In genomic region chr9:136958898-136959850, GRCh38 we compare ENCODE assay signal across 2 cellular contexts.
TF ChIP-seq lines count a peak whose summit lies in the region.

No MANE protein-coding gene starts in this region.

TF ChIP-seq in IMR-90, 13 proteins besides CTCF, POLR2A, EP300 and RAD21:
- TF ChIP-seq CHD1 (IDR thresholded peaks at IDR 0.05; ENCODE audit: low read depth, low read length) = no peak
- no peak for TF ChIP-seq NFE2L2 (IDR thresholded peaks at IDR 0.05; ENCODE audit: low read depth, low read length)
- no peak for TF ChIP-seq CEBPB (IDR thresholded peaks at IDR 0.05; ENCODE audit: low read depth, low read length)

TF ChIP-seq in H1, 55 proteins besides CTCF, POLR2A, EP300 and RAD21:
- TF ChIP-seq HDAC2 (IDR thresholded peaks at IDR 0.05; ENCODE audit: borderline replicate concordance in 1 of 2, low read depth in 2 of 2, low read length in 2 of 2) = no peak
- TF ChIP-seq SUZ12 (IDR thresholded peaks at IDR 0.05; ENCODE audit: low read length) = no peak
- TF ChIP-seq MAX (IDR thresholded peaks at IDR 0.05) = no peak
